22 cellular contexts compared by ENCODE assay signal in genomic region chr4:10734697-10735096, GRCh38. TPM values are rescaled to one million over a fixed set of nuclear protein-coding genes. Genes with fewer than 3 reads are reported as not detected.
DNase-seq lines count a peak whose midpoint lies in the region; ATAC-seq and TF ChIP-seq lines count a peak whose summit lies in the region.
"Had no signal": no experiment of that assay in that cellular context is flagged by ENCODE, and none has a peak within 500 bp of the region (broad histone marks: within the 10 kb centered on the region; RNA-seq: fewer than 3 reads in every experiment).

No MANE protein-coding gene starts in this region.

- DNase-seq in T-helper 2 cell treated with Interferon-gamma antibody and Interleukin-4, amounts not matched to agents 5 μg/mL and 100 μg/mL, for 36 hours (ENCODE audit: low spot score): peak; percentile 26
- DNase-seq in T-helper 2 cell (no peak), NCI-H2029 treated with DMSO at 0.1 percent for 48 hours (lab: John Stamatoyannopoulos, UW) (peak; percentile 80), right atrium auricular region (ENCODE audit: low spot score) (no peak), NCI-H82 treated with DMSO at 0.1 percent for 48 hours (lab: John Stamatoyannopoulos, UW; ENCODE audit: unreplicated experiment) (no peak)
- peak in 2 of 3 donors; percentile 21 to 39 for DNase-seq in CD4-positive, CD25-positive, alpha-beta regulatory T cell
- no peak for DNase-seq in activated T-helper 1 cell treated with anti-CD3 and anti-CD28 coated beads, Interleukin-12 subunit alpha, Interleukin-12 subunit beta, Interleukin-2, Interleukin-4 antibody, amounts not matched to agents 30 ng/mL and 10 ng/mL and 1 ng/mL, durations not matched to agents 14 hours and 24 hours and 36 hours (ENCODE audit: low spot score)
- DNase-seq: DMS 273 treated with DMSO at 0.1 percent for 48 hours, foreskin melanocyte, Karpas-422, NCI-H1092, NCI-H446, nephron progenitor cell, posterior cingulate gyrus, thyroid gland had no signal

- no peaks in the 10 kb centered on the region for H3K36me3 Mint-ChIP-seq in T-helper 2 cell treated with Interferon-gamma antibody and Interleukin-4, amounts not matched to agents 5 μg/mL and 100 μg/mL, for 36 hours (ENCODE audit: low read depth)
- no peaks in the 10 kb centered on the region for H3K36me3 Mint-ChIP-seq in CD4-positive, CD25-positive, alpha-beta regulatory T cell
- peaks cover 15% of the 10 kb centered on the region for H3K36me3 Mint-ChIP-seq in activated T-helper 1 cell treated with anti-CD3 and anti-CD28 coated beads, Interleukin-12 subunit alpha, Interleukin-12 subunit beta, Interleukin-2, Interleukin-4 antibody, amounts not matched to agents 30 ng/mL and 10 ng/mL and 1 ng/mL, durations not matched to agents 14 hours and 24 hours and 36 hours (ENCODE audit: low read depth)

- H3K9me3 Mint-ChIP-seq in T-helper 2 cell treated with Interferon-gamma antibody and Interleukin-4, amounts not matched to agents 5 μg/mL and 100 μg/mL, for 36 hours: no peaks in the 10 kb centered on the region
- H3K9me3 Mint-ChIP-seq in CD4-positive, CD25-positive, alpha-beta regulatory T cell: peaks cover 0 to 3% (median 0%) of the 10 kb centered on the region in 7 donors
- peaks cover 7% of the 10 kb centered on the region for H3K9me3 Mint-ChIP-seq in activated T-helper 1 cell treated with anti-CD3 and anti-CD28 coated beads, Interleukin-12 subunit alpha, Interleukin-12 subunit beta, Interleukin-2, Interleukin-4 antibody, amounts not matched to agents 30 ng/mL and 10 ng/mL and 1 ng/mL, durations not matched to agents 14 hours and 24 hours and 36 hours
- H3K9me3 Mint-ChIP-seq: nephron progenitor cell had no signal

- H3K4me1 Mint-ChIP-seq in T-helper 2 cell treated with Interferon-gamma antibody and Interleukin-4, amounts not matched to agents 5 μg/mL and 100 μg/mL, for 36 hours (ENCODE audit: low read depth): peaks cover 36% of the 10 kb centered on the region
- H3K4me1 Mint-ChIP-seq in CD4-positive, CD25-positive, alpha-beta regulatory T cell: peaks cover 17 to 71% (median 30%) of the 10 kb centered on the region in 4 donors
- H3K4me1 Mint-ChIP-seq in activated T-helper 1 cell treated with anti-CD3 and anti-CD28 coated beads, Interleukin-12 subunit alpha, Interleukin-12 subunit beta, Interleukin-2, Interleukin-4 antibody, amounts not matched to agents 30 ng/mL and 10 ng/mL and 1 ng/mL, durations not matched to agents 14 hours and 24 hours and 36 hours (ENCODE audit: low read depth): peaks cover 86% of the 10 kb centered on the region
- H3K4me1 Mint-ChIP-seq: nephron progenitor cell had no signal

- no peaks in the 10 kb centered on the region for H3K27me3 Mint-ChIP-seq in T-helper 2 cell treated with Interferon-gamma antibody and Interleukin-4, amounts not matched to agents 5 μg/mL and 100 μg/mL, for 36 hours (ENCODE audit: low read depth)
- H3K27me3 Mint-ChIP-seq in CD4-positive, CD25-positive, alpha-beta regulatory T cell: peaks cover 6% of the 10 kb centered on the region
- H3K27me3 Mint-ChIP-seq in activated T-helper 1 cell treated with anti-CD3 and anti-CD28 coated beads, Interleukin-12 subunit alpha, Interleukin-12 subunit beta, Interleukin-2, Interleukin-4 antibody, amounts not matched to agents 30 ng/mL and 10 ng/mL and 1 ng/mL, durations not matched to agents 14 hours and 24 hours and 36 hours (ENCODE audit: insufficient read depth): peaks cover 2% of the 10 kb centered on the region

- intact Hi-C loops in activated T-helper 1 cell treated with anti-CD3 and anti-CD28 coated beads, Interleukin-12 subunit alpha, Interleukin-12 subunit beta, Interleukin-2, Interleukin-4 antibody, amounts not matched to agents 30 ng/mL and 10 ng/mL and 1 ng/mL, durations not matched to agents 14 hours and 24 hours and 36 hours (cut with micrococcal nuclease): loop anchor here (5.0 to 10.0 kb wide), 6 partner anchors 78 to 920 kb away; partner anchors contain the start of genes HS3ST1 and ZNF518B

- ATAC-seq in CD4-positive, CD25-positive, alpha-beta regulatory T cell (ENCODE audit: low read depth in 2 of 2): peak; percentile 76 to 79
- ATAC-seq in HG03342 (IDR thresholded peaks at IDR 0.05; ENCODE audit: unreplicated experiment): no peak
- ATAC-seq: A549 had no signal

- no peak overlapping the region for H3K27ac Mint-ChIP-seq in T-helper 2 cell treated with Interferon-gamma antibody and Interleukin-4, amounts not matched to agents 5 μg/mL and 100 μg/mL, for 36 hours
- H3K27ac Mint-ChIP-seq in CD4-positive, CD25-positive, alpha-beta regulatory T cell: peak overlapping the region; percentile 76 to 90 (median 81)
- H3K27ac Mint-ChIP-seq in activated T-helper 1 cell treated with anti-CD3 and anti-CD28 coated beads, Interleukin-12 subunit alpha, Interleukin-12 subunit beta, Interleukin-2, Interleukin-4 antibody, amounts not matched to agents 30 ng/mL and 10 ng/mL and 1 ng/mL, durations not matched to agents 14 hours and 24 hours and 36 hours: peak overlapping the region; percentile 99
- H3K27ac Mint-ChIP-seq: nephron progenitor cell had no signal

- H3K4me1 ChIP-seq in CD4-positive, CD25-positive, alpha-beta regulatory T cell (ENCODE audit: control insufficient read depth, insufficient read depth, low read length, poor library complexity, severe bottlenecking): peaks cover 12% of the 10 kb centered on the region
- no peaks in the 10 kb centered on the region for H3K4me1 ChIP-seq in right atrium auricular region
- H3K4me1 ChIP-seq: A549, thyroid gland had no signal

- H3K9me3 ChIP-seq in CD4-positive, CD25-positive, alpha-beta regulatory T cell (ENCODE audit: control insufficient read depth in 2 of 2, low read length in 2 of 2): no peaks in the 10 kb centered on the region
- H3K9me3 ChIP-seq in right atrium auricular region: no peaks in the 10 kb centered on the region
- H3K9me3 ChIP-seq: A549, BLaER1, SJSA1, thyroid gland had no signal

- peak overlapping the region; percentile 69 for H3K4me3 ChIP-seq in CD4-positive, CD25-positive, alpha-beta regulatory T cell (ENCODE audit: low read depth, low read length)
- no peak overlapping the region for H3K4me3 ChIP-seq in right atrium auricular region
- H3K4me3 ChIP-seq: A549, BLaER1, SJSA1, thyroid gland had no signal

- H3K27me3 ChIP-seq in CD4-positive, CD25-positive, alpha-beta regulatory T cell (ENCODE audit: control insufficient read depth, insufficient read depth, low read length): no peaks in the 10 kb centered on the region
- no peaks in the 10 kb centered on the region for H3K27me3 ChIP-seq in right atrium auricular region
- H3K27me3 ChIP-seq: BLaER1, SJSA1, thyroid gland had no signal

- no peak for TF ChIP-seq CTCF in right atrium auricular region (IDR thresholded peaks at IDR 0.05)

- peak overlapping the region; percentile 42 for H3K27ac ChIP-seq in CD4-positive, CD25-positive, alpha-beta regulatory T cell (ENCODE audit: insufficient read depth, low read length, poor library complexity, severe bottlenecking)
- H3K27ac ChIP-seq in right atrium auricular region: no peak overlapping the region
- H3K27ac ChIP-seq: A549, BLaER1, epithelial cell of prostate, SJSA1, thyroid gland had no signal

- H3K36me3 ChIP-seq in CD4-positive, CD25-positive, alpha-beta regulatory T cell (ENCODE audit: control insufficient read depth, insufficient read depth, low read length): no peaks in the 10 kb centered on the region
- no peaks in the 10 kb centered on the region for H3K36me3 ChIP-seq in right atrium auricular region
- H3K36me3 ChIP-seq: BLaER1, SJSA1, thyroid gland had no signal

- no peak overlapping the region for H3K4me3 Mint-ChIP-seq in T-helper 2 cell treated with Interferon-gamma antibody and Interleukin-4, amounts not matched to agents 5 μg/mL and 100 μg/mL, for 36 hours
- H3K4me3 Mint-ChIP-seq in CD4-positive, CD25-positive, alpha-beta regulatory T cell: peak overlapping the region; percentile 71 to 87 (median 78)
- H3K4me3 Mint-ChIP-seq in activated T-helper 1 cell treated with anti-CD3 and anti-CD28 coated beads, Interleukin-12 subunit alpha, Interleukin-12 subunit beta, Interleukin-2, Interleukin-4 antibody, amounts not matched to agents 30 ng/mL and 10 ng/mL and 1 ng/mL, durations not matched to agents 14 hours and 24 hours and 36 hours: peak overlapping the region; percentile 70
- H3K4me3 Mint-ChIP-seq: nephron progenitor cell had no signal

RNA-seq across cellular contexts. Expression of gene CLNK, which starts 50.1 kb away (rescaled TPM):
- 0.67 TPM for total RNA-seq in CD4-positive, CD25-positive, alpha-beta regulatory T cell
- 1 to 10 TPM; 1.8 to 4.5 (median 2.5) TPM for polyA plus RNA-seq in CD4-positive, CD25-positive, alpha-beta regulatory T cell
- 0.57 and 1.1 TPM in 2 replicates for total RNA-seq in activated T-helper 1 cell treated with anti-CD3 and anti-CD28 coated beads, Interleukin-12 subunit alpha, Interleukin-12 subunit beta, Interleukin-2, Interleukin-4 antibody, amounts not matched to agents 30 ng/mL and 10 ng/mL and 1 ng/mL, durations not matched to agents 14 hours and 24 hours and 36 hours
- total RNA-seq in right atrium auricular region: not detected
- total RNA-seq: dermis microvascular lymphatic vessel endothelial cell, SJSA1, skeletal muscle tissue, thyroid gland had no signal
- polyA plus RNA-seq: A549 had no signal

Comparison
In these comparisons a context has a peak if more than half of its experiments do, and no peak if none do; other contexts are left out.
1. DNase-seq: peak in T-helper 2 cell treated with Interferon-gamma antibody and Interleukin-4, amounts not matched to agents 5 μg/mL and 100 μg/mL, for 36 hours (single experiment), CD4-positive, CD25-positive, alpha-beta regulatory T cell (2 of 3) and NCI-H2029 treated with DMSO at 0.1 percent for 48 hours (single experiment); none in T-helper 2 cell (0 of 5), activated T-helper 1 cell treated with anti-CD3 and anti-CD28 coated beads, Interleukin-12 subunit alpha, Interleukin-12 subunit beta, Interleukin-2, Interleukin-4 antibody, amounts not matched to agents 30 ng/mL and 10 ng/mL and 1 ng/mL, durations not matched to agents 14 hours and 24 hours and 36 hours (single experiment), right atrium auricular region (single experiment) and NCI-H82 treated with DMSO at 0.1 percent for 48 hours (single experiment).